Comparison of ENCODE assay signal across 1 cellular context in the genomic region with DNA sequence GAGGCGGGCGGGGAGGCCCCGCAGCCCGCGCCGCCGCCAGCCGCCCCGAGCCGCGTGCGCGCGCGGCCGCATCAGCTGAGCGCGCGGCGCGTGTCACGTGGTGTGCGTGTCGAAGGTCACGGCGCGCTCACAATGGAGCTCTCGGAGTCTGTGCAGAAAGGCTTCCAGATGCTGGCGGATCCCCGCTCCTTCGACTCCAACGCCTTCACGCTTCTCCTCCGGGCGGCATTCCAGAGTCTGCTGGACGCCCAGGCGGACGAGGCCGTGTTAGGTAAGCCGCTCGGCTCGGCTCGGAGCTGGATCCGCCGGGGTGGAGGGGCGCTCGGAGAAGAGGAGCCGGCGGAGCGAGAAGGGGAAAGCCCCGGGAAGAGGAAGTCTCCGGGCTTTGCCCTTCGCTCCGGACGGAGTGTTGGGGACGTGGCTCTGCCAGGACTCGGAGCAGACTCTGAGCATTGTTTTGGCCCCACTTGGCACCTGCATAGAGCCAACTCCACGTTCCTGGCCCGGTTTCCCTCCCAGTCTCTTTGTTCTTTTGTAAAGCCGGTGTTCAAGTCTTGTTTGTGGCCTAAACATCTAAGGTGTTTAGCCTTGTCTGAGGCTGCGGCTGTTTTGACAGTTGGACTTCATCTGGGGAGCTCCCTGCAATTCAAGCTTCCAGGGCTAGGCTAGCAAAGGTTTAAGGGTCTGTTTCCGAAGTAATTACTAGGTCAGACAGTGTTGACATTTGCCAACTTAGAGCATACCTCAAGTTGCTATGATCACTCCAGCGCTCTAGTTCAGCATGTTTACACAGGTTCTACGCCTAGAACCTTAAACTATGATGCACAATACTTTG.
A peak's percentile ranks its signal among the peaks of the same experiment; 100 is the strongest.
TF ChIP-seq lines count a peak whose summit lies in the region.

A gene (plus strand): TSS at position 103 of the 835 bp plus-strand sequence. CDS start 30 bp downstream, at position 133.

TF ChIP-seq in HepG2, 621 proteins besides CTCF, POLR2A, EP300 and RAD21 (continued from another document and continues in another):
- TF ChIP-seq, protein P1, sequence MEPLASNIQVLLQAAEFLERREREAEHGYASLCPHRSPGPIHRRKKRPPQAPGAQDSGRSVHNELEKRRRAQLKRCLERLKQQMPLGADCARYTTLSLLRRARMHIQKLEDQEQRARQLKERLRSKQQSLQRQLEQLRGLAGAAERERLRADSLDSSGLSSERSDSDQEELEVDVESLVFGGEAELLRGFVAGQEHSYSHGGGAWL (CRISPR knock-in tag; IDR thresholded peaks at IDR 0.05) = peak; percentile 30; the same call in 1 of the 2 replicates
- TF ChIP-seq ZFP82 (CRISPR knock-in tag; IDR thresholded peaks at IDR 0.05; ENCODE audit: borderline replicate concordance) = 0 out of 2 replicates have a peak, but pooled peaks have one; percentile 64
- no peak for TF ChIP-seq FOXA1 (IDR thresholded peaks at IDR 0.05)
- TF ChIP-seq FOXA1 (CRISPR knock-in tag; IDR thresholded peaks at IDR 0.05) = peak; percentile 86
- TF ChIP-seq ZFX (CRISPR knock-in tag; IDR thresholded peaks at IDR 0.05; ENCODE audit: low read depth) = peak; percentile 84
- TF ChIP-seq, protein P2, sequence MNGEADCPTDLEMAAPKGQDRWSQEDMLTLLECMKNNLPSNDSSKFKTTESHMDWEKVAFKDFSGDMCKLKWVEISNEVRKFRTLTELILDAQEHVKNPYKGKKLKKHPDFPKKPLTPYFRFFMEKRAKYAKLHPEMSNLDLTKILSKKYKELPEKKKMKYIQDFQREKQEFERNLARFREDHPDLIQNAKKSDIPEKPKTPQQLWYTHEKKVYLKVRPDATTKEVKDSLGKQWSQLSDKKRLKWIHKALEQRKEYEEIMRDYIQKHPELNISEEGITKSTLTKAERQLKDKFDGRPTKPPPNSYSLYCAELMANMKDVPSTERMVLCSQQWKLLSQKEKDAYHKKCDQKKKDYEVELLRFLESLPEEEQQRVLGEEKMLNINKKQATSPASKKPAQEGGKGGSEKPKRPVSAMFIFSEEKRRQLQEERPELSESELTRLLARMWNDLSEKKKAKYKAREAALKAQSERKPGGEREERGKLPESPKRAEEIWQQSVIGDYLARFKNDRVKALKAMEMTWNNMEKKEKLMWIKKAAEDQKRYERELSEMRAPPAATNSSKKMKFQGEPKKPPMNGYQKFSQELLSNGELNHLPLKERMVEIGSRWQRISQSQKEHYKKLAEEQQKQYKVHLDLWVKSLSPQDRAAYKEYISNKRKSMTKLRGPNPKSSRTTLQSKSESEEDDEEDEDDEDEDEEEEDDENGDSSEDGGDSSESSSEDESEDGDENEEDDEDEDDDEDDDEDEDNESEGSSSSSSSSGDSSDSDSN (CRISPR knock-in tag; IDR thresholded peaks at IDR 0.05) = peak; percentile 98
- TF ChIP-seq SATB2 (CRISPR knock-in tag; IDR thresholded peaks at IDR 0.05) = no peak
- no peak for TF ChIP-seq MAZ (IDR thresholded peaks at IDR 0.05; ENCODE audit: borderline replicate concordance, low read depth, low read length)
- TF ChIP-seq MAZ (CRISPR knock-in tag; IDR thresholded peaks at IDR 0.05; ENCODE audit: low read depth) = peak; percentile 75; the same call in 1 of the 2 replicates
- TF ChIP-seq, protein P3, sequence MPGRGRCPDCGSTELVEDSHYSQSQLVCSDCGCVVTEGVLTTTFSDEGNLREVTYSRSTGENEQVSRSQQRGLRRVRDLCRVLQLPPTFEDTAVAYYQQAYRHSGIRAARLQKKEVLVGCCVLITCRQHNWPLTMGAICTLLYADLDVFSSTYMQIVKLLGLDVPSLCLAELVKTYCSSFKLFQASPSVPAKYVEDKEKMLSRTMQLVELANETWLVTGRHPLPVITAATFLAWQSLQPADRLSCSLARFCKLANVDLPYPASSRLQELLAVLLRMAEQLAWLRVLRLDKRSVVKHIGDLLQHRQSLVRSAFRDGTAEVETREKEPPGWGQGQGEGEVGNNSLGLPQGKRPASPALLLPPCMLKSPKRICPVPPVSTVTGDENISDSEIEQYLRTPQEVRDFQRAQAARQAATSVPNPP (CRISPR knock-in tag; IDR thresholded peaks at IDR 0.05) = 0 out of 2 replicates have a peak, but pooled peaks have one; percentile 32
- 0 out of 2 replicates have a peak, but pooled peaks have one; percentile 16 for TF ChIP-seq ZNF160 (CRISPR knock-in tag; IDR thresholded peaks at IDR 0.05)
- TF ChIP-seq, protein P4, sequence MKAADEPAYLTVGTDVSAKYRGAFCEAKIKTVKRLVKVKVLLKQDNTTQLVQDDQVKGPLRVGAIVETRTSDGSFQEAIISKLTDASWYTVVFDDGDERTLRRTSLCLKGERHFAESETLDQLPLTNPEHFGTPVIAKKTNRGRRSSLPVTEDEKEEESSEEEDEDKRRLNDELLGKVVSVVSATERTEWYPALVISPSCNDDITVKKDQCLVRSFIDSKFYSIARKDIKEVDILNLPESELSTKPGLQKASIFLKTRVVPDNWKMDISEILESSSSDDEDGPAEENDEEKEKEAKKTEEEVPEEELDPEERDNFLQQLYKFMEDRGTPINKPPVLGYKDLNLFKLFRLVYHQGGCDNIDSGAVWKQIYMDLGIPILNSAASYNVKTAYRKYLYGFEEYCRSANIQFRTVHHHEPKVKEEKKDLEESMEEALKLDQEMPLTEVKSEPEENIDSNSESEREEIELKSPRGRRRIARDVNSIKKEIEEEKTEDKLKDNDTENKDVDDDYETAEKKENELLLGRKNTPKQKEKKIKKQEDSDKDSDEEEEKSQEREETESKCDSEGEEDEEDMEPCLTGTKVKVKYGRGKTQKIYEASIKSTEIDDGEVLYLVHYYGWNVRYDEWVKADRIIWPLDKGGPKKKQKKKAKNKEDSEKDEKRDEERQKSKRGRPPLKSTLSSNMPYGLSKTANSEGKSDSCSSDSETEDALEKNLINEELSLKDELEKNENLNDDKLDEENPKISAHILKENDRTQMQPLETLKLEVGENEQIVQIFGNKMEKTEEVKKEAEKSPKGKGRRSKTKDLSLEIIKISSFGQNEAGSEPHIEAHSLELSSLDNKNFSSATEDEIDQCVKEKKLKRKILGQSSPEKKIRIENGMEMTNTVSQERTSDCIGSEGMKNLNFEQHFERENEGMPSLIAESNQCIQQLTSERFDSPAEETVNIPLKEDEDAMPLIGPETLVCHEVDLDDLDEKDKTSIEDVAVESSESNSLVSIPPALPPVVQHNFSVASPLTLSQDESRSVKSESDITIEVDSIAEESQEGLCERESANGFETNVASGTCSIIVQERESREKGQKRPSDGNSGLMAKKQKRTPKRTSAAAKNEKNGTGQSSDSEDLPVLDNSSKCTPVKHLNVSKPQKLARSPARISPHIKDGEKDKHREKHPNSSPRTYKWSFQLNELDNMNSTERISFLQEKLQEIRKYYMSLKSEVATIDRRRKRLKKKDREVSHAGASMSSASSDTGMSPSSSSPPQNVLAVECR (CRISPR knock-in tag; IDR thresholded peaks at IDR 0.05; ENCODE audit: borderline replicate concordance) = peak; percentile 83
- no peak for TF ChIP-seq CHD2 (IDR thresholded peaks at IDR 0.05; ENCODE audit: low read depth, low read length)
- 0 out of 2 replicates have a peak, but pooled peaks have one; percentile 56 for TF ChIP-seq ZSCAN21 (CRISPR knock-in tag; IDR thresholded peaks at IDR 0.05; ENCODE audit: borderline replicate concordance)
- TF ChIP-seq CREB1 (IDR thresholded peaks at IDR 0.05) = 0 out of 2 replicates have a peak, but pooled peaks have one; percentile 11
- TF ChIP-seq CREB1 (CRISPR knock-in tag; IDR thresholded peaks at IDR 0.05) = no peak
- peak; percentile 80 for TF ChIP-seq ETV6 (CRISPR knock-in tag; conservative IDR thresholded peaks at IDR 0.05)
- TF ChIP-seq, protein P5, sequence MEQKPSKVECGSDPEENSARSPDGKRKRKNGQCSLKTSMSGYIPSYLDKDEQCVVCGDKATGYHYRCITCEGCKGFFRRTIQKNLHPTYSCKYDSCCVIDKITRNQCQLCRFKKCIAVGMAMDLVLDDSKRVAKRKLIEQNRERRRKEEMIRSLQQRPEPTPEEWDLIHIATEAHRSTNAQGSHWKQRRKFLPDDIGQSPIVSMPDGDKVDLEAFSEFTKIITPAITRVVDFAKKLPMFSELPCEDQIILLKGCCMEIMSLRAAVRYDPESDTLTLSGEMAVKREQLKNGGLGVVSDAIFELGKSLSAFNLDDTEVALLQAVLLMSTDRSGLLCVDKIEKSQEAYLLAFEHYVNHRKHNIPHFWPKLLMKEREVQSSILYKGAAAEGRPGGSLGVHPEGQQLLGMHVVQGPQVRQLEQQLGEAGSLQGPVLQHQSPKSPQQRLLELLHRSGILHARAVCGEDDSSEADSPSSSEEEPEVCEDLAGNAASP (CRISPR knock-in tag; IDR thresholded peaks at IDR 0.05; ENCODE audit: borderline replicate concordance) = no peak
- 0 out of 2 replicates have a peak, but pooled peaks have one; percentile 33 for TF ChIP-seq ZNF768 (CRISPR knock-in tag; IDR thresholded peaks at IDR 0.05)
- TF ChIP-seq HOXA9 (CRISPR knock-in tag; IDR thresholded peaks at IDR 0.05; ENCODE audit: borderline replicate concordance) = peak; percentile 64; the same call in 1 of the 2 replicates
- no peak for TF ChIP-seq HOXA5 (CRISPR knock-in tag; IDR thresholded peaks at IDR 0.05)
- no peak for TF ChIP-seq ZNF296 (CRISPR knock-in tag; conservative IDR thresholded peaks at IDR 0.05)
- TF ChIP-seq, protein P6, sequence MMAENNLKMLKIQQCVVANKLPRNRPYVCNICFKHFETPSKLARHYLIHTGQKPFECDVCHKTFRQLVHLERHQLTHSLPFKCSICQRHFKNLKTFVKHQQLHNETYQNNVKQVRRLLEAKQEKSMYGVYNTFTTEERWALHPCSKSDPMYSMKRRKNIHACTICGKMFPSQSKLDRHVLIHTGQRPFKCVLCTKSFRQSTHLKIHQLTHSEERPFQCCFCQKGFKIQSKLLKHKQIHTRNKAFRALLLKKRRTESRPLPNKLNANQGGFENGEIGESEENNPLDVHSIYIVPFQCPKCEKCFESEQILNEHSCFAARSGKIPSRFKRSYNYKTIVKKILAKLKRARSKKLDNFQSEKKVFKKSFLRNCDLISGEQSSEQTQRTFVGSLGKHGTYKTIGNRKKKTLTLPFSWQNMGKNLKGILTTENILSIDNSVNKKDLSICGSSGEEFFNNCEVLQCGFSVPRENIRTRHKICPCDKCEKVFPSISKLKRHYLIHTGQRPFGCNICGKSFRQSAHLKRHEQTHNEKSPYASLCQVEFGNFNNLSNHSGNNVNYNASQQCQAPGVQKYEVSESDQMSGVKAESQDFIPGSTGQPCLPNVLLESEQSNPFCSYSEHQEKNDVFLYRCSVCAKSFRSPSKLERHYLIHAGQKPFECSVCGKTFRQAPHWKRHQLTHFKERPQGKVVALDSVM (CRISPR knock-in tag; IDR thresholded peaks at IDR 0.05) = 0 out of 2 replicates have a peak, but pooled peaks have one; percentile 18
- TF ChIP-seq POLR2G (IDR thresholded peaks at IDR 0.05; ENCODE audit: low read depth, low read length) = peak; percentile 87
- TF ChIP-seq ZNF224 (CRISPR knock-in tag; IDR thresholded peaks at IDR 0.05) = peak; percentile 84; the same call in 1 of the 2 replicates
- no peak for TF ChIP-seq ZNF615 (CRISPR knock-in tag; IDR thresholded peaks at IDR 0.05; ENCODE audit: borderline replicate concordance)
- TF ChIP-seq, protein P7, sequence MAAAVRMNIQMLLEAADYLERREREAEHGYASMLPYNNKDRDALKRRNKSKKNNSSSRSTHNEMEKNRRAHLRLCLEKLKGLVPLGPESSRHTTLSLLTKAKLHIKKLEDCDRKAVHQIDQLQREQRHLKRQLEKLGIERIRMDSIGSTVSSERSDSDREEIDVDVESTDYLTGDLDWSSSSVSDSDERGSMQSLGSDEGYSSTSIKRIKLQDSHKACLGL (CRISPR knock-in tag; IDR thresholded peaks at IDR 0.05) = peak; percentile 64
- TF ChIP-seq ZNF775 (CRISPR knock-in tag; IDR thresholded peaks at IDR 0.05; ENCODE audit: borderline replicate concordance) = no peak
- TF ChIP-seq, protein P8, sequence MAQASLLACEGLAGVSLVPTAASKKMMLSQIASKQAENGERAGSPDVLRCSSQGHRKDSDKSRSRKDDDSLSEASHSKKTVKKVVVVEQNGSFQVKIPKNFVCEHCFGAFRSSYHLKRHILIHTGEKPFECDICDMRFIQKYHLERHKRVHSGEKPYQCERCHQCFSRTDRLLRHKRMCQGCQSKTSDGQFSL (CRISPR knock-in tag; IDR thresholded peaks at IDR 0.05) = peak; percentile 46; the same call in 1 of the 2 replicates
- TF ChIP-seq ZNF331 (CRISPR knock-in tag; IDR thresholded peaks at IDR 0.05) = 0 out of 2 replicates have a peak, but pooled peaks have one; percentile 19
- TF ChIP-seq REL (CRISPR knock-in tag; conservative IDR thresholded peaks at IDR 0.05) = 0 out of 2 replicates have a peak, but pooled peaks have one; percentile 33
- TF ChIP-seq, protein P9, sequence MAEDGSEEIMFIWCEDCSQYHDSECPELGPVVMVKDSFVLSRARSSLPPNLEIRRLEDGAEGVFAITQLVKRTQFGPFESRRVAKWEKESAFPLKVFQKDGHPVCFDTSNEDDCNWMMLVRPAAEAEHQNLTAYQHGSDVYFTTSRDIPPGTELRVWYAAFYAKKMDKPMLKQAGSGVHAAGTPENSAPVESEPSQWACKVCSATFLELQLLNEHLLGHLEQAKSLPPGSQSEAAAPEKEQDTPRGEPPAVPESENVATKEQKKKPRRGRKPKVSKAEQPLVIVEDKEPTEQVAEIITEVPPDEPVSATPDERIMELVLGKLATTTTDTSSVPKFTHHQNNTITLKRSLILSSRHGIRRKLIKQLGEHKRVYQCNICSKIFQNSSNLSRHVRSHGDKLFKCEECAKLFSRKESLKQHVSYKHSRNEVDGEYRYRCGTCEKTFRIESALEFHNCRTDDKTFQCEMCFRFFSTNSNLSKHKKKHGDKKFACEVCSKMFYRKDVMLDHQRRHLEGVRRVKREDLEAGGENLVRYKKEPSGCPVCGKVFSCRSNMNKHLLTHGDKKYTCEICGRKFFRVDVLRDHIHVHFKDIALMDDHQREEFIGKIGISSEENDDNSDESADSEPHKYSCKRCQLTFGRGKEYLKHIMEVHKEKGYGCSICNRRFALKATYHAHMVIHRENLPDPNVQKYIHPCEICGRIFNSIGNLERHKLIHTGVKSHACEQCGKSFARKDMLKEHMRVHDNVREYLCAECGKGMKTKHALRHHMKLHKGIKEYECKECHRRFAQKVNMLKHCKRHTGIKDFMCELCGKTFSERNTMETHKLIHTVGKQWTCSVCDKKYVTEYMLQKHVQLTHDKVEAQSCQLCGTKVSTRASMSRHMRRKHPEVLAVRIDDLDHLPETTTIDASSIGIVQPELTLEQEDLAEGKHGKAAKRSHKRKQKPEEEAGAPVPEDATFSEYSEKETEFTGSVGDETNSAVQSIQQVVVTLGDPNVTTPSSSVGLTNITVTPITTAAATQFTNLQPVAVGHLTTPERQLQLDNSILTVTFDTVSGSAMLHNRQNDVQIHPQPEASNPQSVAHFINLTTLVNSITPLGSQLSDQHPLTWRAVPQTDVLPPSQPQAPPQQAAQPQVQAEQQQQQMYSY (CRISPR knock-in tag; IDR thresholded peaks at IDR 0.05) = peak; percentile 86
- TF ChIP-seq ZNF709 (CRISPR knock-in tag; IDR thresholded peaks at IDR 0.05) = peak; percentile 70
- peak; percentile 96 for TF ChIP-seq PHF8 (CRISPR knock-in tag; IDR thresholded peaks at IDR 0.05)
- peak; percentile 66; the same call in 1 of the 2 replicates for TF ChIP-seq YEATS4 (CRISPR knock-in tag; IDR thresholded peaks at IDR 0.05; ENCODE audit: borderline replicate concordance)
- TF ChIP-seq TAF1 (CRISPR knock-in tag; IDR thresholded peaks at IDR 0.05) = peak; percentile 97
- no peak; the same call in 1 of the 2 replicates for TF ChIP-seq SOX13 (IDR thresholded peaks at IDR 0.05)
- peak in 1 of 2 experiments; percentile 9; a peak in 1 of 4 replicates for TF ChIP-seq SOX13 (CRISPR knock-in tag; conservative IDR thresholded peaks at IDR 0.05 in 1 of 2, IDR thresholded peaks at IDR 0.05 in 1 of 2)
